In the genomic region with DNA sequence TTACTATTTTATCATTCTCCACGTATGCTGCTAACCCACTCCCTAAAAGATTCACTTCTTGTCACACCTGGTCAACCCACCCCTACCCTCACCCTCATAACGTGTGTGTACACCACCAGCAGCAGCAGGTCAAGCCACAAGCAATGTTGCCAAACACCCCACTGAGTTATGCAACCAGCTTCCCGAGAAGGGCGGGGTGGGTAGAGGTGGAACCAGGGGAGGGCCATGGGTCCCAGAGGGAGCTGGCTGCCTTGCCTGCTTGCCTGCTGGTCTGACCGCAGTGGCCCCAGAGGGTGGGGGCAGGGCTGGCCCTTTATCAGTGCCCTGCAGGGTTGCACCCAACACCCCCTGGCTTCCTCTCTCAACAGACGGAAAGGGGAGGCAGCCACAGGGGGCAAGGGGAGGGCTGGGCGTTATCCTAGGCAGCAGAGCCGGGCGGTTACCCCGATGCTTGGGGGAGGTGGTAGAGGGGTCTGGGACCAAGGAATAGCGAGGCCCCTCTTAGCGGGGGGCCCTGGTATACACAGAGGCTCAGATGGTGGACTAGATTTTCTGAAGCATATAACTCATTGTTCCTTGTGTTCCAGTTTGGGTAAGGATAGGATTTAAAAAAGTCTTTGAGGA, we compare ENCODE assay signal across 1 cellular context.
TF ChIP-seq lines count a peak whose summit lies in the region.

No MANE protein-coding gene starts in this region.

TF ChIP-seq in K562, 482 proteins besides CTCF, POLR2A, EP300 and RAD21 (continued from another document and continues in another):
- TF ChIP-seq UBTF (IDR thresholded peaks at IDR 0.05; ENCODE audit: borderline replicate concordance in 1 of 2, low read depth in 2 of 2, low read length in 2 of 2) (peak; percentile 71 to 74; a peak in 2 of 4 replicates), NR4A1 (CRISPR knock-in tag; IDR thresholded peaks at IDR 0.05) (peak; percentile 94; the same call in 1 of the 2 replicates), NR4A1 (tag; IDR thresholded peaks at IDR 0.05) (peak; percentile 94), EZH2 (IDR thresholded peaks at IDR 0.05; ENCODE audit: borderline replicate concordance, low read depth, low read length) (no peak), RUNX1 (IDR thresholded peaks at IDR 0.05; ENCODE audit: low read depth) (peak; percentile 97), SRSF3 (IDR thresholded peaks at IDR 0.05; ENCODE audit: insufficient read depth, low read length) (no peak), GATA2 (CRISPR knock-in tag; IDR thresholded peaks at IDR 0.05) (peak; percentile 99), MXD1 (CRISPR knock-in tag; IDR thresholded peaks at IDR 0.05; ENCODE audit: borderline replicate concordance, poor library complexity, severe bottlenecking) (no peak), RREB1 (CRISPR knock-in tag; IDR thresholded peaks at IDR 0.05) (no peak), KLF10 (CRISPR knock-in tag; IDR thresholded peaks at IDR 0.05) (no peak), NCOR1 (IDR thresholded peaks at IDR 0.05) (no peak), ZNF143 (CRISPR knock-in tag; IDR thresholded peaks at IDR 0.05) (no peak), POU5F1 (IDR thresholded peaks at IDR 0.05; ENCODE audit: borderline replicate concordance, low read depth, low read length, partially characterized antibody) (no peak), NEUROD1 (IDR thresholded peaks at IDR 0.05; ENCODE audit: borderline replicate concordance, low read depth, low read length, partially characterized antibody) (peak; percentile 96), SMAD3 (CRISPR knock-in tag; conservative IDR thresholded peaks at IDR 0.05) (peak; percentile 89), NCOA1 (IDR thresholded peaks at IDR 0.05; ENCODE audit: low read depth) (peak; percentile 96), ZNF280A (IDR thresholded peaks at IDR 0.05; ENCODE audit: low read depth, partially characterized antibody) (no peak), NFE2L1 (tag; IDR thresholded peaks at IDR 0.05; ENCODE audit: borderline replicate concordance, low read depth) (no peak), ZNF780A (CRISPR knock-in tag; IDR thresholded peaks at IDR 0.05) (no peak), SETDB1 (IDR thresholded peaks at IDR 0.05; ENCODE audit: low read length) (no peak), RNF219 (CRISPR knock-in tag; IDR thresholded peaks at IDR 0.05) (no peak), TBL1XR1 (IDR thresholded peaks at IDR 0.05; ENCODE audit: low read length in 2 of 2) (peak; percentile 98 to 100), SIN3B (IDR thresholded peaks at IDR 0.05; ENCODE audit: low read depth) (no peak)
- TF ChIP-seq, protein P1, sequence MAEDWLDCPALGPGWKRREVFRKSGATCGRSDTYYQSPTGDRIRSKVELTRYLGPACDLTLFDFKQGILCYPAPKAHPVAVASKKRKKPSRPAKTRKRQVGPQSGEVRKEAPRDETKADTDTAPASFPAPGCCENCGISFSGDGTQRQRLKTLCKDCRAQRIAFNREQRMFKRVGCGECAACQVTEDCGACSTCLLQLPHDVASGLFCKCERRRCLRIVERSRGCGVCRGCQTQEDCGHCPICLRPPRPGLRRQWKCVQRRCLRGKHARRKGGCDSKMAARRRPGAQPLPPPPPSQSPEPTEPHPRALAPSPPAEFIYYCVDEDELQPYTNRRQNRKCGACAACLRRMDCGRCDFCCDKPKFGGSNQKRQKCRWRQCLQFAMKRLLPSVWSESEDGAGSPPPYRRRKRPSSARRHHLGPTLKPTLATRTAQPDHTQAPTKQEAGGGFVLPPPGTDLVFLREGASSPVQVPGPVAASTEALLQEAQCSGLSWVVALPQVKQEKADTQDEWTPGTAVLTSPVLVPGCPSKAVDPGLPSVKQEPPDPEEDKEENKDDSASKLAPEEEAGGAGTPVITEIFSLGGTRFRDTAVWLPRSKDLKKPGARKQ (CRISPR knock-in tag; IDR thresholded peaks at IDR 0.05): no peak
